Comparison of ENCODE assay signal across 8 cellular contexts in the genomic region with DNA sequence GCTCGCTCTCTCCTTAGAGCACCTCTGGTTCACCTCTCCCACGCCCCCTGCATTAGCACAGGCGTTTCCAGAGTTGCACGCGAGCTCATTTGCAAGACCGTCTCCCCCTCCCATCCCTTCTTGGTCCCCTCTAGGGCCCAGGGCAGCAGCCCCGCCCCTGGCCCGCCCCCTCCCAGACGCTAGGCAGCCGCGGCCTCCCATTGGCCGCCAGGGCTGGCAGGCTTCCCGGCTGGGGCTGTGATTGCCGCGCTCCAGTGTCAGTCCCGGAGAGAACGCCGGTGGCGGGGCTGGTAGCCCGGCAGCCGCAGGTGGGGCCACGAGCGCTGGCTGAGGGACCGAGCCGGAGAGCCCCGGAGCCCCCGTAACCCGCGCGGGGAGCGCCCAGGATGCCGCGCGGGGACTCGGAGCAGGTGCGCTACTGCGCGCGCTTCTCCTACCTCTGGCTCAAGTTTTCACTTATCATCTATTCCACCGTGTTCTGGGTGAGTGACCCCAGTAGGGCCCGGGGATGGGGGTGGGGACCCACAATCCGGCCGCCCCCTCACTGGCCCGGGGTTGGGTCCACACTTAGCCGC. TPM values are rescaled to one million over a fixed set of nuclear protein-coding genes. Genes with fewer than 3 reads are reported as not detected.
DNase-seq lines count a peak whose midpoint lies in the region; ATAC-seq and TF ChIP-seq lines count a peak whose summit lies in the region.

A gene (plus strand): TSS at position 257 of the 575 bp plus-strand sequence. CDS start 130 bp downstream, at position 387.

- no peaks in the 10 kb centered on the region for H3K9me3 ChIP-seq in CD8-positive, alpha-beta memory T cell (ENCODE audit: low read length)
- H3K9me3 ChIP-seq in SK-N-MC (ENCODE audit: low read depth, low read length) (no peaks in the 10 kb centered on the region), neuronal stem cell (replicated peaks in 1 of 2; ENCODE audit: control insufficient read depth in 2 of 2, insufficient read depth in 1 of 2, low read depth in 1 of 2, low read length in 2 of 2) (no peaks in the 10 kb centered on the region), stomach smooth muscle (ENCODE audit: control insufficient read depth in 2 of 2, low read length in 2 of 2) (no peaks in the 10 kb centered on the region)

- H3K4me2 ChIP-seq in neuronal stem cell (ENCODE audit: insufficient read depth, low read length, poor library complexity, severe bottlenecking) = peak within 1 kb of the TSS; percentile 99

- H3K18ac ChIP-seq in neuronal stem cell (ENCODE audit: low read length) = peak within 1 kb of the TSS; percentile 87

- ATAC-seq in GM21529 (IDR thresholded peaks at IDR 0.05; ENCODE audit: unreplicated experiment) = peak; percentile 92

- H3K36me3 Mint-ChIP-seq in CD8-positive, alpha-beta memory T cell = no peaks in the 10 kb centered on the region
- no peaks in the 10 kb centered on the region for H3K36me3 Mint-ChIP-seq in activated naive CD4-positive, alpha-beta T cell treated with anti-CD3 and anti-CD28 coated beads for 36 hours (ENCODE audit: low read depth)

- H3K27ac ChIP-seq in CD8-positive, alpha-beta memory T cell (ENCODE audit: low read depth, low read length) = no peak within 1 kb of the TSS
- H3K27ac ChIP-seq in SK-N-MC = no peak within 1 kb of the TSS
- H3K27ac ChIP-seq in neuronal stem cell (replicated peaks; ENCODE audit: low read length) = no peak within 1 kb of the TSS
- peak within 1 kb of the TSS; percentile 66 for H3K27ac ChIP-seq in stomach smooth muscle (ENCODE audit: low read length)

- no peak within 1 kb of the TSS for H4K91ac ChIP-seq in neuronal stem cell (ENCODE audit: low read depth, low read length, poor library complexity)

- peaks cover 5% of the 10 kb centered on the region for H3K4me1 ChIP-seq in CD8-positive, alpha-beta memory T cell (ENCODE audit: insufficient read depth, low read length)
- H3K4me1 ChIP-seq in neuronal stem cell (ENCODE audit: control insufficient read depth in 2 of 2, insufficient read depth in 1 of 2, low read depth in 1 of 2, low read length in 2 of 2) (peaks cover 3 to 9% of the 10 kb centered on the region in 2 donors), stomach smooth muscle (ENCODE audit: control insufficient read depth, insufficient read depth, low read length) (peaks cover 49% of the 10 kb centered on the region)

- H3K27me3 ChIP-seq in CD8-positive, alpha-beta memory T cell (ENCODE audit: insufficient read depth, low read length, poor library complexity, severe bottlenecking) = no peaks in the 10 kb centered on the region
- H3K27me3 ChIP-seq in neuronal stem cell (ENCODE audit: control insufficient read depth in 3 of 3, insufficient read depth in 3 of 3, low read depth in 1 of 3, low read length in 3 of 3) = peaks cover 0 to 53% (median 15%) of the 10 kb centered on the region in 3 experiments
- H3K27me3 ChIP-seq in stomach smooth muscle (ENCODE audit: control insufficient read depth in 1 of 2, insufficient read depth in 2 of 2, low read length in 2 of 2) = no peaks in the 10 kb centered on the region

- peak within 1 kb of the TSS; percentile 65 for H3K23ac ChIP-seq in neuronal stem cell (ENCODE audit: low read depth, low read length, poor library complexity)

- POLR2A ChIA-PET in CD8-positive, alpha-beta memory T cell (lab: Charles Lee) = no interaction called here

- no peak within 1 kb of the TSS for H2BK120ac ChIP-seq in neuronal stem cell (ENCODE audit: low read depth, low read length)

- TF ChIP-seq CTCF in LNCaP clone FGC (IDR thresholded peaks at IDR 0.05; ENCODE audit: control insufficient read depth, extremely low read depth, insufficient read depth) = no peak

- H3K4me3 Mint-ChIP-seq in CD8-positive, alpha-beta memory T cell = peak within 1 kb of the TSS; percentile 82 to 89 (median 86)
- peak within 1 kb of the TSS; percentile 84 for H3K4me3 Mint-ChIP-seq in activated naive CD4-positive, alpha-beta T cell treated with anti-CD3 and anti-CD28 coated beads for 36 hours

- H3K14ac ChIP-seq in neuronal stem cell (ENCODE audit: low read length) = no peak within 1 kb of the TSS

- H2AK5ac ChIP-seq in neuronal stem cell (ENCODE audit: low read depth, low read length) = peak within 1 kb of the TSS; percentile 11

- H2BK5ac ChIP-seq in neuronal stem cell (ENCODE audit: low read length) = no peak within 1 kb of the TSS

- peak within 1 kb of the TSS; percentile 83 for H2BK15ac ChIP-seq in neuronal stem cell (ENCODE audit: low read length)

- WGBS in neuronal stem cell (ENCODE audit: extremely low coverage in 2 of 2, insufficient read length in 2 of 2, insufficient replicate concordance in 1 of 2), 2 donors = no CpG with 5 or more reads among the region's 45 CpGs

- H3K36me3 ChIP-seq in CD8-positive, alpha-beta memory T cell (ENCODE audit: insufficient read depth, low read length) = no peaks in the 10 kb centered on the region
- no peaks in the 10 kb centered on the region for H3K36me3 ChIP-seq in SK-N-MC (ENCODE audit: insufficient read depth, low read length)
- H3K36me3 ChIP-seq in neuronal stem cell (replicated peaks in 1 of 2; ENCODE audit: control insufficient read depth in 2 of 2, insufficient read depth in 2 of 2, low read length in 2 of 2) = no peaks in the 10 kb centered on the region
- H3K36me3 ChIP-seq in stomach smooth muscle (ENCODE audit: control insufficient read depth in 2 of 2, insufficient read depth in 2 of 2, low read length in 2 of 2) = peaks cover 0 to 3% of the 10 kb centered on the region in 2 donors

- intact Hi-C loops in activated naive CD4-positive, alpha-beta T cell treated with anti-CD3 and anti-CD28 coated beads for 36 hours (cut with micrococcal nuclease) = loop anchor here (1.0 kb wide), 1 partner anchor 56 kb away; no protein-coding TSS in a partner anchor

- H3K27ac Mint-ChIP-seq in CD8-positive, alpha-beta memory T cell = peak within 1 kb of the TSS in 6 of 8 donors; percentile 63 to 86 (median 76)
- no peak within 1 kb of the TSS for H3K27ac Mint-ChIP-seq in activated naive CD4-positive, alpha-beta T cell treated with anti-CD3 and anti-CD28 coated beads for 36 hours

- H2AFZ ChIP-seq in neuronal stem cell (ENCODE audit: low read length) = peak within 1 kb of the TSS; percentile 98

- peaks cover 6 to 7% of the 10 kb centered on the region in 2 donors for H3K27me3 Mint-ChIP-seq in CD8-positive, alpha-beta memory T cell
- H3K27me3 Mint-ChIP-seq in activated naive CD4-positive, alpha-beta T cell treated with anti-CD3 and anti-CD28 coated beads for 36 hours (ENCODE audit: low read depth) = peaks cover 2% of the 10 kb centered on the region

- CTCF ChIA-PET in CD8-positive, alpha-beta memory T cell (lab: Charles Lee) = interaction anchor here (1.0 to 3.0 kb wide), 5 partner anchors 14 to 64 kb away, joined by 3 to 9 read pairs (median 7); no protein-coding TSS in a partner anchor
- CTCF ChIA-PET in activated naive CD4-positive, alpha-beta T cell treated with anti-CD3 and anti-CD28 coated beads for 36 hours (lab: Charles Lee) = interaction anchor here (0.9 to 1.5 kb wide), 2 partner anchors 21 to 41 kb away, joined by 3 to 7 read pairs; no protein-coding TSS in a partner anchor

- no peaks in the 10 kb centered on the region for H3K79me1 ChIP-seq in neuronal stem cell (ENCODE audit: low read depth, low read length)

- peak within 1 kb of the TSS; percentile 45 for H3K9ac ChIP-seq in SK-N-MC (ENCODE audit: insufficient read length)
- peak within 1 kb of the TSS; percentile 88 for H3K9ac ChIP-seq in neuronal stem cell (ENCODE audit: low read depth, low read length, poor library complexity)
- peak within 1 kb of the TSS; percentile 69 to 79 for H3K9ac ChIP-seq in stomach smooth muscle (ENCODE audit: low read length in 2 of 2)

- peak; percentile 58 to 82 (median 76) for DNase-seq in CD8-positive, alpha-beta memory T cell
- DNase-seq in LNCaP clone FGC (ENCODE audit: low read depth) (no peak), SK-N-MC (ENCODE audit: low read depth, low spot score) (no peak), globus pallidus (ENCODE audit: low spot score) (peak; percentile 94), neuronal stem cell (ENCODE audit: low spot score) (peak; percentile 88)
- DNase-seq in activated naive CD4-positive, alpha-beta T cell treated with anti-CD3 and anti-CD28 coated beads for 36 hours = peak; percentile 84

- H2BK12ac ChIP-seq in neuronal stem cell (ENCODE audit: low read length) = no peak within 1 kb of the TSS

- H3K4me1 Mint-ChIP-seq in CD8-positive, alpha-beta memory T cell = peaks cover 19 to 31% (median 24%) of the 10 kb centered on the region in 3 donors
- peaks cover 11% of the 10 kb centered on the region for H3K4me1 Mint-ChIP-seq in activated naive CD4-positive, alpha-beta T cell treated with anti-CD3 and anti-CD28 coated beads for 36 hours (ENCODE audit: low read depth)

- no peak within 1 kb of the TSS for H4K8ac ChIP-seq in neuronal stem cell (ENCODE audit: low read depth, low read length)

- H3K4me3 ChIP-seq in CD8-positive, alpha-beta memory T cell (ENCODE audit: low read length) = peak within 1 kb of the TSS; percentile 69
- peak within 1 kb of the TSS; percentile 73 for H3K4me3 ChIP-seq in LNCaP clone FGC (ENCODE audit: low read depth, low read length)
- H3K4me3 ChIP-seq in SK-N-MC = peak within 1 kb of the TSS; percentile 81
- H3K4me3 ChIP-seq in neuronal stem cell (ENCODE audit: low read length in 2 of 2) = peak within 1 kb of the TSS; percentile 50 to 89
- peak within 1 kb of the TSS; percentile 68 to 89 for H3K4me3 ChIP-seq in stomach smooth muscle (ENCODE audit: low read length in 2 of 2)

- H3K4ac ChIP-seq in neuronal stem cell (ENCODE audit: low read length) = no peak within 1 kb of the TSS

- no peaks in the 10 kb centered on the region for H3K9me3 Mint-ChIP-seq in CD8-positive, alpha-beta memory T cell
- H3K9me3 Mint-ChIP-seq in activated naive CD4-positive, alpha-beta T cell treated with anti-CD3 and anti-CD28 coated beads for 36 hours = no peaks in the 10 kb centered on the region

RNA-seq across cellular contexts. Expression of the gene that starts here (rescaled TPM):
- total RNA-seq in CD8-positive, alpha-beta memory T cell = 1 to 10 TPM; 1.4 to 2.4 TPM
- 20.2 TPM for polyA plus RNA-seq in CD8-positive, alpha-beta memory T cell
- total RNA-seq in activated naive CD4-positive, alpha-beta T cell treated with anti-CD3 and anti-CD28 coated beads for 36 hours = 1 to 10 TPM in 1 of 2 experiments, under 1 TPM in 1; 0.72 to 1.1 TPM
- 10.5 TPM for polyA plus RNA-seq in neuronal stem cell (2013, experiment 1 of 2)
- 10.6 TPM for polyA plus RNA-seq in neuronal stem cell (2013, experiment 2 of 2)

Comparison
In these comparisons a context has a peak if more than half of its experiments do, and no peak if none do; other contexts are left out.
1. DNase-seq: peak in CD8-positive, alpha-beta memory T cell (5 of 5), activated naive CD4-positive, alpha-beta T cell treated with anti-CD3 and anti-CD28 coated beads for 36 hours (single experiment), globus pallidus (single experiment) and neuronal stem cell (single experiment); none in LNCaP clone FGC (single experiment) and SK-N-MC (single experiment).
2. Peak in every context shown above with its lines, with median percentiles within 50 percentile points of each other: H3K4me3 ChIP-seq and H3K9ac ChIP-seq.